Comparison of ENCODE assay signal across 8 cellular contexts in the genomic region with DNA sequence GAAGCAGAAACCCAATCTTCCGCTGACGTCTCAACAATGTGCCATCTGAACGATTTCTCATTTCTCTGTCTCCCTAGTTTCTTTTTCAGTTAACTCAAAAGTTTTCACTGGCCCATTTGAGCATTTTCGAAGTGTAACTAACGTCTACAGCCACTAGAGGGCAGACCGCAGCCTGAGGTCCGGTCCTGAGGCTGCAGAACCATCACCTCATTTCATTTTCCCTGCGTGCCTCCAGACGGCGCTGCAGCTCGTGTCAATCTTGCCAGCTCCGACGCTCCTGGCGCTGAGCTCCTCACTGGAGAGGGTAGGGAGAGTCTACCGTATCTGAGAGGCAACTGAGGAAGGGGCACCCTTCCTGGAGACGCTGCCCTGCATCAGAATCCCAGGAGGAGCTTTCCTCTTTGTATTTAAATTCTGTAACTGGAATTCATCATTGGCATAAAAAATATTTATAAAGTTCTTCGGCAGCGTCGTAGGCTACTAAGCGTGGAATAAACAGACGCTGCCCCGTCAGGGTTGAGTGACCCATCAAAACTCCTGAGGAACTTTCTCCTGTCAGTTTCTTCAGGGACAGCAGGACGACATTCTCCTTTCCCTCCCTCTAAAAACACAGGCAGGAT.
DNase-seq lines count a peak whose midpoint lies in the region; ATAC-seq lines count a peak whose summit lies in the region.

No MANE protein-coding gene starts in this region.

- H3K4me3 Mint-ChIP-seq in memory B cell = peak overlapping the region; percentile 30

- no peaks in the 10 kb centered on the region for H3K4me1 Mint-ChIP-seq in memory B cell

- no peaks in the 10 kb centered on the region for H3K27me3 Mint-ChIP-seq in memory B cell

- DNase-seq in CD1c-positive myeloid dendritic cell (ENCODE audit: extremely low spot score) (peak; percentile 93), NCI-H774 (lab: John Stamatoyannopoulos, UW) (peak; percentile 84), memory B cell (ENCODE audit: low spot score in 2 of 2) (peak; percentile 67 to 80)
- DNase-seq in activated CD4-positive, alpha-beta T cell treated with anti-CD3 and anti-CD28 coated beads, Interleukin-2, amount 50 U/mL, for 48 hours = peak; percentile 75 to 83
- peak; percentile 65 for DNase-seq in effector CD4-positive, alpha-beta T cell
- DNase-seq in stimulated activated CD8-positive, alpha-beta memory T cell treated with anti-CD3 and anti-CD28 coated beads, Interleukin-12 subunit alpha, Interleukin-12 subunit beta, amount 100 ng/mL, for 4 hours (ENCODE audit: low read depth) = peak; percentile 50

- H3K27ac Mint-ChIP-seq in memory B cell = no peak overlapping the region

- ATAC-seq in GM19397 (IDR thresholded peaks at IDR 0.05; ENCODE audit: unreplicated experiment) (peak; percentile 85), HG03565 (IDR thresholded peaks at IDR 0.05; ENCODE audit: unreplicated experiment) (peak; percentile 92), memory B cell (ENCODE audit: low read depth) (peak; percentile 96)

- no peaks in the 10 kb centered on the region for H3K36me3 Mint-ChIP-seq in memory B cell

- H3K9me3 Mint-ChIP-seq in memory B cell = no peaks in the 10 kb centered on the region

Comparison
In these comparisons a context has a peak if more than half of its experiments do, and no peak if none do; other contexts are left out.
1. Peak in every context shown above with its lines: DNase-seq and ATAC-seq.